Comparison of ENCODE assay signal across 9 cellular contexts in genomic region chr12:12721251-12721689, GRCh38. TPM values are rescaled to one million over a fixed set of nuclear protein-coding genes. Genes with fewer than 3 reads are reported as not detected.
DNase-seq lines count a peak whose midpoint lies in the region; ATAC-seq and TF ChIP-seq lines count a peak whose summit lies in the region.
"Had no signal": no experiment of that assay in that cellular context is flagged by ENCODE, and none has a peak within 500 bp of the region (broad histone marks: within the 10 kb centered on the region; RNA-seq: fewer than 3 reads in every experiment).

No MANE protein-coding gene starts in this region.

- H3K4me1 Mint-ChIP-seq in Caco-2 (ENCODE audit: low read depth, unreplicated experiment) (peaks cover 19% of the 10 kb centered on the region), nephron (peaks cover 32% of the 10 kb centered on the region)

- no TSS peak for BruUV-seq in Caco-2 (replicated peaks; lab: Mats Ljungman, UMichigan)

- H3K36me3 ChIP-seq in Caco-2 (ENCODE audit: control insufficient read depth, insufficient read depth, low read length) (peaks cover 2% of the 10 kb centered on the region), KMS-11 (ENCODE audit: insufficient read depth) (peaks cover 29% of the 10 kb centered on the region; the same call in 1 of the 2 replicates)

- peaks cover 86% of the 10 kb centered on the region for H3K79me2 ChIP-seq in KMS-11 (ENCODE audit: insufficient read depth, low read depth)

- in situ Hi-C loops in ACHN (cut with HindIII; ENCODE audit: low pct_ligation_motif_present, low pct_unique_long_range_greater_than_20kb, low sequenced_read_pairs), result no loop called here

- H3K4me1 ChIP-seq in Caco-2 (peaks cover 32% of the 10 kb centered on the region), KMS-11 (ENCODE audit: low read depth, poor library complexity, severe bottlenecking) (no peaks in the 10 kb centered on the region)

- H3K4me3 ChIP-seq in Caco-2 (ENCODE audit: low read depth, low read length) (peak overlapping the region; percentile 5; the same call in 1 of the 2 replicates), KMS-11 (IDR thresholded peaks at IDR 0.05; ENCODE audit: insufficient read depth, low read depth, low read length) (no peak overlapping the region)

- H3K9me3 Mint-ChIP-seq in Caco-2 (ENCODE audit: unreplicated experiment), result no peaks in the 10 kb centered on the region
- H3K9me3 Mint-ChIP-seq in nephron, result no peaks in the 10 kb centered on the region

- no peaks in the 10 kb centered on the region for H4K20me1 ChIP-seq in KMS-11 (ENCODE audit: insufficient read depth)

- no peak for TF ChIP-seq CTCF in Caco-2 (IDR thresholded peaks at IDR 0.05; ENCODE audit: insufficient read depth in 1 of 2, low read depth in 1 of 2, low read length in 1 of 2, severe bottlenecking in 1 of 2, unreplicated experiment in 1 of 2)
- no peak for TF ChIP-seq CTCF in KMS-11 (conservative IDR thresholded peaks at IDR 0.05; ENCODE audit: low read depth, low read length)
- TF ChIP-seq CTCF in nephron (IDR thresholded peaks at IDR 0.05; ENCODE audit: unreplicated experiment in 3 of 3), result no peak

- H3K27ac Mint-ChIP-seq in Caco-2 (ENCODE audit: unreplicated experiment) (peak overlapping the region; percentile 63), nephron (no peak overlapping the region)

- peak overlapping the region; percentile 76 for H3K4me3 Mint-ChIP-seq in Caco-2 (ENCODE audit: unreplicated experiment)
- H3K4me3 Mint-ChIP-seq in nephron, result peak overlapping the region; percentile 66 to 76 (median 68)

- peaks cover 91% of the 10 kb centered on the region for H3K36me3 Mint-ChIP-seq in Caco-2 (ENCODE audit: insufficient read depth, unreplicated experiment)
- H3K36me3 Mint-ChIP-seq in nephron (ENCODE audit: low read depth), result peaks cover 34% of the 10 kb centered on the region

- CTCF ChIA-PET in Caco-2 (lab: Charles Lee), result no interaction called here

- H3K9ac ChIP-seq in KMS-11, result peak overlapping the region; percentile 98

- POLR2A ChIA-PET in Caco-2 (lab: Charles Lee), result no interaction called here

- H3K9me3 ChIP-seq in Caco-2, result no peaks in the 10 kb centered on the region

- no peak for ATAC-seq in HG02870 (IDR thresholded peaks at IDR 0.05; ENCODE audit: unreplicated experiment)
- ATAC-seq in activated CD4-positive, CD25-positive, alpha-beta regulatory T cell treated with anti-CD3 and anti-CD28 coated beads, Interleukin-2, amount 50 U/mL, for 24 hours, result no peak

- intact Hi-C loops in Caco-2 (cut with micrococcal nuclease; ENCODE audit: unreplicated experiment), result loop anchor here (2.0 kb wide), 1 partner anchor 170 kb away; the partner anchor contains the start of gene GPRC5A

- H3K27me3 Mint-ChIP-seq in Caco-2 (ENCODE audit: insufficient read depth, unreplicated experiment), result no peaks in the 10 kb centered on the region
- H3K27me3 Mint-ChIP-seq in nephron (ENCODE audit: low read depth), result peaks cover 45% of the 10 kb centered on the region

- H3K27ac ChIP-seq in KMS-11, result peak overlapping the region; percentile 98

- peak overlapping the region; percentile 84 for H3K4me2 ChIP-seq in KMS-11

- H3K27me3 ChIP-seq in Caco-2 (replicated peaks; ENCODE audit: control insufficient read depth, insufficient read depth, low read length), result no peaks in the 10 kb centered on the region
- H3K27me3 ChIP-seq in KMS-11 (ENCODE audit: insufficient read depth, low read depth), result no peaks in the 10 kb centered on the region

- H2AFZ ChIP-seq in KMS-11 (ENCODE audit: low read depth), result no peak overlapping the region

- DNase-seq in Caco-2, result peak in 1 of 2 experiments; percentile 59
- DNase-seq in astrocyte of the hippocampus (ENCODE audit: low read depth, low spot score), result peak; percentile 42
- DNase-seq in ACHN, result no peak
- no peak for DNase-seq in ecto neural progenitor cell (ENCODE audit: low spot score)
- DNase-seq: GOT3 had no signal

RNA-seq across cellular contexts. Expression of gene CDKN1B, which starts 4.1 kb away (rescaled TPM):
- total RNA-seq in Caco-2 (2022), result 107 and 115 TPM in 2 replicates

RNA-seq across cellular contexts. Expression of gene GPR19, which starts 25.3 kb away (rescaled TPM):
- 8.4 and 9.8 TPM in 2 replicates for total RNA-seq in Caco-2 (2022)
